20 cellular contexts compared by ENCODE assay signal in the genomic region with DNA sequence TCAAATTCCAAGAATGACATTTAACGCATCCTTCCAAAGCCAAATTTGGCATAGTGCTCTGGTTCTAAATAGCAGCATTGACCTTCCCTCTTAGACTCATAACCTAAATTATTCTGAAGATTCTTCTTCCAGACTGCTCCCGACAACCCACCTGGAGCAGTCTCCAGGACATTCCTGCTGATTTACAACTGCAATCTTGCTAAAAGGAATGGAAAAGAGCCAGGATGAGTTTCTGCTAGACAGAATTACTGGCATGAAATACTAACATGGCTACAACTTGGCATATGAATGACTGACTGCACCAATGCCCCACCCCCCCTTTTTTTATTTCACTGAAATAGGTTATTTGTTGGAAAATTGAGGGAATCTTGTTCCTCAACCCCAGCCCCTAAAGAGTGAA. TPM values are rescaled to one million over a fixed set of nuclear protein-coding genes. Genes with fewer than 3 reads are reported as not detected.
DNase-seq lines count a peak whose midpoint lies in the region; ATAC-seq, FAIRE-seq and TF ChIP-seq lines count a peak whose summit lies in the region.
"Had no signal": no experiment of that assay in that cellular context is flagged by ENCODE, and none has a peak within 500 bp of the region (broad histone marks: within the 10 kb centered on the region; RNA-seq: fewer than 3 reads in every experiment).

No MANE protein-coding gene starts in this region.

- peaks cover 38% of the 10 kb centered on the region for H3K4me1 Mint-ChIP-seq in MCF 10A (ENCODE audit: insufficient read depth, unreplicated experiment)
- no peaks in the 10 kb centered on the region for H3K4me1 Mint-ChIP-seq in T-helper 2 cell treated with Interferon-gamma antibody and Interleukin-4, amounts not matched to agents 5 μg/mL and 100 μg/mL, for 36 hours (ENCODE audit: low read depth)

- no peak for ATAC-seq in pancreas
- ATAC-seq: GM12878, HCT116, Right ventricle myocardium inferior had no signal

- no peak for TF ChIP-seq CTCF in MCF 10A (IDR thresholded peaks at IDR 0.05; ENCODE audit: unreplicated experiment)
- TF ChIP-seq CTCF in breast epithelium (IDR thresholded peaks at IDR 0.05) = no peak
- TF ChIP-seq CTCF in D721Med (IDR thresholded peaks at IDR 0.05; ENCODE audit: insufficient read depth, missing control alignments) = no peak
- no peak for TF ChIP-seq CTCF in pancreas (IDR thresholded peaks at IDR 0.05)

- H3K27me3 ChIP-seq in breast epithelium = no peaks in the 10 kb centered on the region
- no peaks in the 10 kb centered on the region for H3K27me3 ChIP-seq in neuron (ENCODE audit: insufficient read depth, low read length)
- no peaks in the 10 kb centered on the region for H3K27me3 ChIP-seq in pancreas
- H3K27me3 ChIP-seq: BE2C had no signal

- no peak for TF ChIP-seq POLR2A in breast epithelium (IDR thresholded peaks at IDR 0.05)

- intact Hi-C loops in MCF 10A (cut with micrococcal nuclease) = no loop called here
- intact Hi-C loops in breast epithelium (cut with DNase I; ENCODE audit: low total_unique reads) = no loop called here
- intact Hi-C loops in pancreas (cut with DNase I) = no loop called here

- 94 to 95% methylated on average over 2 of the region's 2 CpGs for WGBS in pancreas, 2 donors

- no peaks in the 10 kb centered on the region for H3K36me3 Mint-ChIP-seq in MCF 10A (ENCODE audit: insufficient read depth, unreplicated experiment)
- H3K36me3 Mint-ChIP-seq in T-helper 2 cell treated with Interferon-gamma antibody and Interleukin-4, amounts not matched to agents 5 μg/mL and 100 μg/mL, for 36 hours (ENCODE audit: low read depth) = no peaks in the 10 kb centered on the region

- no peaks in the 10 kb centered on the region for H3K27me3 Mint-ChIP-seq in MCF 10A (ENCODE audit: insufficient read depth, unreplicated experiment)
- peaks cover 7% of the 10 kb centered on the region for H3K27me3 Mint-ChIP-seq in T-helper 2 cell treated with Interferon-gamma antibody and Interleukin-4, amounts not matched to agents 5 μg/mL and 100 μg/mL, for 36 hours (ENCODE audit: low read depth)
- H3K27me3 Mint-ChIP-seq: CD4-positive, alpha-beta T cell had no signal

- no peak for DNase-seq in MCF 10A (ENCODE audit: unreplicated experiment)
- no peak for DNase-seq in breast epithelium (ENCODE audit: low spot score in 2 of 2)
- DNase-seq in cerebellar cortex (ENCODE audit: low spot score) = peak; percentile 19
- DNase-seq in D721Med (ENCODE audit: insufficient read length, low spot score) = no peak
- DNase-seq in pancreas = no peak
- DNase-seq in NOMO-1 (lab: John Stamatoyannopoulos, UW; ENCODE audit: unreplicated experiment in 2 of 2) = no peak
- no peak for DNase-seq in T-helper 2 cell treated with Interferon-gamma antibody and Interleukin-4, amounts not matched to agents 5 μg/mL and 100 μg/mL, for 36 hours (ENCODE audit: low spot score)
- DNase-seq: BE2C; CD4-positive, alpha-beta T cell; NCI-H1105 treated with DMSO at 0.1 percent for 48 hours; NCI-H1694 treated with DMSO at 0.1 percent for 48 hours; NCI-H2227 treated with DMSO at 0.1 percent for 48 hours; NCI-H526 had no signal

- BruUV-seq in MCF 10A (replicated peaks; lab: Mats Ljungman, UMichigan) = no TSS peak

- no peaks in the 10 kb centered on the region for H3K9me3 ChIP-seq in breast epithelium
- no peaks in the 10 kb centered on the region for H3K9me3 ChIP-seq in neuron (ENCODE audit: low read length)
- no peaks in the 10 kb centered on the region for H3K9me3 ChIP-seq in pancreas
- H3K9me3 ChIP-seq: BE2C had no signal

- no peaks in the 10 kb centered on the region for H3K36me3 ChIP-seq in breast epithelium
- no peaks in the 10 kb centered on the region for H3K36me3 ChIP-seq in neuron (ENCODE audit: insufficient read depth, low read length)
- H3K36me3 ChIP-seq in pancreas = no peaks in the 10 kb centered on the region
- H3K36me3 ChIP-seq: BE2C had no signal

- peak overlapping the region; percentile 73 for H2AFZ ChIP-seq in neuron (ENCODE audit: low read depth, low read length)

- H3K4me1 ChIP-seq in breast epithelium = no peaks in the 10 kb centered on the region
- H3K4me1 ChIP-seq in neuron (ENCODE audit: insufficient read depth, low read length) = peaks cover 5% of the 10 kb centered on the region
- peaks cover 3 to 16% (median 8%) of the 10 kb centered on the region in 3 donors for H3K4me1 ChIP-seq in pancreas
- H3K4me1 ChIP-seq: BE2C had no signal

- FAIRE-seq in D721Med (lab: Jason Lieb, UNC) (no peak), pancreas (lab: Jason Lieb, UNC) (no peak)
- FAIRE-seq: GM12878, GM19239, RCC 7860 had no signal

- H3K27ac ChIP-seq in breast epithelium (peak overlapping the region in 1 of 2 donors; percentile 37), pancreas (no peak overlapping the region)

- no peak overlapping the region for H3K4me3 Mint-ChIP-seq in MCF 10A (ENCODE audit: unreplicated experiment)
- no peak overlapping the region for H3K4me3 Mint-ChIP-seq in T-helper 2 cell treated with Interferon-gamma antibody and Interleukin-4, amounts not matched to agents 5 μg/mL and 100 μg/mL, for 36 hours
- H3K4me3 Mint-ChIP-seq: CD4-positive, alpha-beta T cell had no signal

- no peak overlapping the region for H3K4me3 ChIP-seq in breast epithelium
- no peak overlapping the region for H3K4me3 ChIP-seq in neuron (ENCODE audit: low read length)
- no peak overlapping the region for H3K4me3 ChIP-seq in pancreas
- H3K4me3 ChIP-seq: GM12878 had no signal

- POLR2A ChIA-PET in MCF 10A (lab: Yijun Ruan, JAX) = no interaction called here

- peak overlapping the region; percentile 61 for H3K27ac Mint-ChIP-seq in MCF 10A (ENCODE audit: low read depth, unreplicated experiment)
- no peak overlapping the region for H3K27ac Mint-ChIP-seq in T-helper 2 cell treated with Interferon-gamma antibody and Interleukin-4, amounts not matched to agents 5 μg/mL and 100 μg/mL, for 36 hours
- H3K27ac Mint-ChIP-seq: CD4-positive, alpha-beta T cell had no signal

- no peaks in the 10 kb centered on the region for H3K9me3 Mint-ChIP-seq in MCF 10A (ENCODE audit: unreplicated experiment)
- H3K9me3 Mint-ChIP-seq in T-helper 2 cell treated with Interferon-gamma antibody and Interleukin-4, amounts not matched to agents 5 μg/mL and 100 μg/mL, for 36 hours = no peaks in the 10 kb centered on the region
- H3K9me3 Mint-ChIP-seq: CD4-positive, alpha-beta T cell had no signal

- CTCF ChIA-PET in MCF 10A (lab: Yijun Ruan, JAX) = no interaction called here

RNA-seq across cellular contexts. Expression of gene ITGB6, which starts 47.2 kb away (rescaled TPM):
- total RNA-seq in MCF 10A (2022) = 3.8 and 6.9 TPM in 2 replicates
- 10 to 100 TPM in 2 of 3 donors, under 1 TPM in 1; 0.16 to 46.1 (median 16.7) TPM for total RNA-seq in breast epithelium
- total RNA-seq in pancreas = 10 to 100 TPM in 1 of 6 donors, 1 to 10 TPM in 5; 1.9 to 32.4 (median 3.1) TPM
- polyA plus RNA-seq in pancreas = 1 to 10 TPM; 1.3 to 3.2 TPM
- total RNA-seq: CD4-positive, alpha-beta T cell; GM12878; SK-MEL-5 had no signal
